ENCODE assay signal across 21 cellular contexts in genomic region chr14:36510078-36510799, GRCh38. TPM values are rescaled to one million over a fixed set of nuclear protein-coding genes. Genes with fewer than 3 reads are reported as not detected.
DNase-seq lines count a peak whose midpoint lies in the region; ATAC-seq and TF ChIP-seq lines count a peak whose summit lies in the region.
"Had no signal": no experiment of that assay in that cellular context is flagged by ENCODE, and none has a peak within 500 bp of the region (broad histone marks: within the 10 kb centered on the region; RNA-seq: fewer than 3 reads in every experiment).

No MANE protein-coding gene starts in this region.

- H3K9me3 Mint-ChIP-seq in WTC11: no peaks in the 10 kb centered on the region
- H3K9me3 Mint-ChIP-seq in T-cell: peaks cover 0 to 5% (median 4%) of the 10 kb centered on the region in 3 donors

- POLR2A ChIA-PET in HEK293 (lab: Yijun Ruan, JAX): no interaction called here
- POLR2A ChIA-PET in WTC11 (lab: Charles Lee): interaction anchor here (1.9 kb wide), 1 partner anchor 12 kb away, joined by 7 read pairs; no protein-coding TSS in a partner anchor
- POLR2A ChIA-PET in T-cell (lab: Charles Lee): no interaction called here

- no peak overlapping the region for H3K4me2 ChIP-seq in osteoblast (ENCODE audit: insufficient read depth, low read length)

- no peaks in the 10 kb centered on the region for H3K79me2 ChIP-seq in osteoblast (ENCODE audit: insufficient read depth, low read length)

- no peaks in the 10 kb centered on the region for H3K4me1 ChIP-seq in HEK293 (ENCODE audit: control insufficient read depth, insufficient read depth, low read length)
- H3K4me1 ChIP-seq in osteoblast (ENCODE audit: insufficient read depth, low read length): no peaks in the 10 kb centered on the region
- H3K4me1 ChIP-seq: uterus had no signal

- TF ChIP-seq CTCF in HEK293 (tag by site-specific recombination; IDR thresholded peaks at IDR 0.05) (no peak), WTC11 (IDR thresholded peaks at IDR 0.05) (no peak), osteoblast (IDR thresholded peaks at IDR 0.05; ENCODE audit: extremely low read depth, low read depth, low read length) (no peak)

- ATAC-seq in WTC11: no peak
- no peak for ATAC-seq in GM21619 (IDR thresholded peaks at IDR 0.05; ENCODE audit: unreplicated experiment)
- ATAC-seq in T-cell (replicated peaks in 1 of 4): no peak
- ATAC-seq: left colon had no signal

- H3K9me3 ChIP-seq in HEK293 (ENCODE audit: control insufficient read depth, insufficient read depth, low read depth, low read length): no peaks in the 10 kb centered on the region
- no peaks in the 10 kb centered on the region for H3K9me3 ChIP-seq in osteoblast (ENCODE audit: low read depth, low read length)
- H3K9me3 ChIP-seq: uterus had no signal

- no peaks in the 10 kb centered on the region for H4K20me1 ChIP-seq in osteoblast (ENCODE audit: insufficient read depth, low read length)

- H2AFZ ChIP-seq in osteoblast (ENCODE audit: low read length): no peak overlapping the region
- H2AFZ ChIP-seq: GM23248 had no signal

- H3K36me3 Mint-ChIP-seq in WTC11 (no peaks in the 10 kb centered on the region; the same call in 1 of the 2 replicates), T-cell (no peaks in the 10 kb centered on the region)

- peaks cover 93% of the 10 kb centered on the region for H3K27me3 ChIP-seq in osteoblast (ENCODE audit: insufficient read depth, low read length)

- H3K27ac Mint-ChIP-seq in WTC11 (no peak overlapping the region), T-cell (peak overlapping the region in 1 of 2 donors; percentile 21)
- H3K27ac Mint-ChIP-seq: naive B cell had no signal

- H3K4me1 Mint-ChIP-seq in WTC11 (peaks cover 69% of the 10 kb centered on the region), T-cell (peaks cover 7 to 14% (median 11%) of the 10 kb centered on the region in 3 donors)

- H3K36me3 ChIP-seq in HEK293 (ENCODE audit: control insufficient read depth in 2 of 2, insufficient read depth in 1 of 2, low read length in 2 of 2): no peaks in the 10 kb centered on the region
- H3K36me3 ChIP-seq in osteoblast (ENCODE audit: insufficient read depth, low read length): no peaks in the 10 kb centered on the region
- H3K36me3 ChIP-seq: uterus had no signal

- H3K4me3 ChIP-seq in HEK293 (ENCODE audit: low read depth, low read length): no peak overlapping the region
- no peak overlapping the region for H3K4me3 ChIP-seq in osteoblast (ENCODE audit: insufficient read depth, low read length)
- H3K4me3 ChIP-seq: GM23248, uterus had no signal

- H3K4me3 Mint-ChIP-seq in WTC11: no peak overlapping the region
- no peak overlapping the region for H3K4me3 Mint-ChIP-seq in T-cell

- CTCF ChIA-PET in HEK293 (lab: Yijun Ruan, JAX) (interaction anchor here (0.7 to 2.5 kb wide), 3 partner anchors 8 to 402 kb away, joined by 3 to 8 read pairs (median 4); no protein-coding TSS in a partner anchor), WTC11 (lab: Charles Lee) (interaction anchor here (1.1 to 4.0 kb wide), 6 partner anchors 10 to 440 kb away, joined by 3 to 57 read pairs (median 10); partner anchors contain the start of gene NKX2-1), T-cell (lab: Charles Lee) (no interaction called here)

- no peak overlapping the region for H3K27ac ChIP-seq in HEK293 (ENCODE audit: extremely low read depth, low read depth, low read length)
- H3K27ac ChIP-seq in osteoblast (ENCODE audit: low read depth, low read length): no peak overlapping the region
- H3K27ac ChIP-seq: GM23248, HL-60, uterus had no signal

- DNase-seq in NCI-H2029 (lab: John Stamatoyannopoulos, UW): peak; percentile 89
- peak; percentile 37 for DNase-seq in WTC11 (ENCODE audit: low spot score)
- DNase-seq in osteoblast (ENCODE audit: insufficient read length, low spot score, missing footprints): peak; percentile 39
- no peak for DNase-seq in inferior parietal cortex (ENCODE audit: extremely low spot score)
- no peak for DNase-seq in T-cell
- DNase-seq: activated CD4-positive, alpha-beta T cell treated with anti-CD3 and anti-CD28 coated beads, Interleukin-2, amount 50 U/mL, for 1 hour; activated T-cell treated with anti-CD3 and anti-CD28 coated beads, Interleukin-2, amount 50 U/mL, for 48 hours; EL; GM23248; head of caudate nucleus; Kasumi-1; left colon; naive B cell; RPMI8226; uterus had no signal

- H3K27me3 Mint-ChIP-seq in WTC11 (ENCODE audit: low read depth) (peaks cover 98% of the 10 kb centered on the region), T-cell (peaks cover 77 to 83% of the 10 kb centered on the region in 2 donors)

TF ChIP-seq in HEK293, 187 proteins besides CTCF, POLR2A, EP300 and RAD21:
- TF ChIP-seq TRIM28 (IDR thresholded peaks at IDR 0.05; ENCODE audit: borderline replicate concordance, low read length): peak; percentile 76
- no peak for TF ChIP-seq ZNF155 (tag by site-specific recombination; IDR thresholded peaks at IDR 0.05)

TF ChIP-seq in WTC11, 78 proteins besides CTCF, POLR2A, EP300 and RAD21 (continues in another document):
- TF ChIP-seq ESRRA (CRISPR knock-in tag; IDR thresholded peaks at IDR 0.05; ENCODE audit: borderline replicate concordance): no peak
- no peak for TF ChIP-seq JUN (CRISPR knock-in tag; IDR thresholded peaks at IDR 0.05)
- TF ChIP-seq ZSCAN18 (CRISPR knock-in tag; IDR thresholded peaks at IDR 0.05): no peak
- TF ChIP-seq IRF1 (CRISPR knock-in tag; IDR thresholded peaks at IDR 0.05): no peak
- TF ChIP-seq ERG (CRISPR knock-in tag; IDR thresholded peaks at IDR 0.05): no peak
- no peak for TF ChIP-seq FOXK1 (CRISPR knock-in tag; IDR thresholded peaks at IDR 0.05)
- no peak for TF ChIP-seq FOXP4 (CRISPR knock-in tag; IDR thresholded peaks at IDR 0.05)
- TF ChIP-seq USF1 (CRISPR knock-in tag; IDR thresholded peaks at IDR 0.05): no peak
- TF ChIP-seq ZNF317 (CRISPR knock-in tag; IDR thresholded peaks at IDR 0.05; ENCODE audit: borderline replicate concordance, low read depth): no peak
- no peak for TF ChIP-seq MAX (CRISPR knock-in tag; IDR thresholded peaks at IDR 0.05)
- no peak for TF ChIP-seq ZNF423 (CRISPR knock-in tag; IDR thresholded peaks at IDR 0.05)
- TF ChIP-seq FOXP1 (CRISPR knock-in tag; IDR thresholded peaks at IDR 0.05; ENCODE audit: borderline replicate concordance): no peak

RNA-seq across cellular contexts. Expression of gene NKX2-1, which starts 9.8 kb away (rescaled TPM):
- total RNA-seq in WTC11 (2021) (0.16 to 0.18 TPM in 2 of 3 replicates, not detected in the other), osteoblast (not detected in 2 replicates), T-cell (under 1 TPM in 3 of 5 donors, not detected in 2; 0.16 to 0.23 (median 0.16) TPM)
- total RNA-seq: GM23248; left colon; NCI-H460; pulmonary artery endothelial cell; T-helper 2 cell treated with Interferon-gamma antibody and Interleukin-4, amounts not matched to agents 100 ng/mL and 5 ng/mL, for 36 hours; uterus had no signal

Comparison
In these comparisons a context has a peak if more than half of its experiments do, and no peak if none do; other contexts are left out.
1. DNase-seq: peak in NCI-H2029 (single experiment), WTC11 (single experiment) and osteoblast (single experiment); none in inferior parietal cortex (single experiment) and T-cell (0 of 34).
2. CTCF ChIA-PET loops: an anchor here in HEK293 (0.7 to 2.5 kb wide) and WTC11 (1.1 to 4.0 kb wide); none called in T-cell.